In the genomic region with DNA sequence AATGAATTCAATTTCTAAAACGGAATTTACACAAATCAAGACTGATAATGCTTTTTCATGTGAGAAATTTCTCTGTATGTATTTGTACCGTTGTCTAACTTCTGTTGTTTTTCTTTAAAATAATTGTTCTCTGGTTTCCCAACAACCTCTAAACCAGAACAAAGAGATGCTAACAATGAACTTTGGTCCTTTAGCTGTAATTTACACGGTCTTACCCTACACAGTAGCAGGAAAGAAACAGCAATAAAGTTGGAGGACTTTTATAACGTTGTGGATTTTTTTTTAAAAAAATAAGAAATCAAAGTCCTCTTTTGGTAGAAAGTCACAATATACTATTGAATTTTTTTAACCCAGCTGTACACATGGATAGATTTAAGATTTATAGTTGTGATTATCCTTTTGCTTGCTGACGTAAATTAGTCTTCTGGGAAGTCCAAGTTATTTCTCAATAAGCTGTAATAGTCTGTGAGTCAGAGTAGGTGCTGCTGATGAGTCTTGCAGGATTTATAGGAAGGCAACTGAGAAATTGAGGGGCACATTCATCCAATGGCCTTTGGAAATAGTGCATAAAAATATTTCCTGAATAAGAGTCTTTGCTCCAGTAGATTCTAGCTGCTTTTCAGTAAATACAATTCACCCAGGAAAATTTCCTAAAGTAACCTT, we compare ENCODE assay signal across 14 cellular contexts.
DNase-seq lines count a peak whose midpoint lies in the region; ATAC-seq and TF ChIP-seq lines count a peak whose summit lies in the region.
"Had no signal": no experiment of that assay in that cellular context is flagged by ENCODE, and none has a peak within 500 bp of the region (broad histone marks: within the 10 kb centered on the region; RNA-seq: fewer than 3 reads in every experiment).

No MANE protein-coding gene starts in this region.

- CTCF ChIA-PET in mammary epithelial cell (lab: Charles Lee; ENCODE audit: low non-redundant PET), result no interaction called here

- H3K9ac ChIP-seq in mammary epithelial cell (ENCODE audit: insufficient read depth, low read length), result no peak overlapping the region

- intact Hi-C loops in mammary epithelial cell (cut with micrococcal nuclease), result no loop called here

- H3K4me1 ChIP-seq in mammary epithelial cell (ENCODE audit: insufficient read depth, low read length), result no peaks in the 10 kb centered on the region
- H3K4me1 ChIP-seq: heart right ventricle had no signal

- no peaks in the 10 kb centered on the region for H3K27me3 ChIP-seq in mammary epithelial cell (ENCODE audit: insufficient read depth, low read length)
- H3K27me3 ChIP-seq: heart right ventricle had no signal

- no peaks in the 10 kb centered on the region for H4K20me1 ChIP-seq in mammary epithelial cell (ENCODE audit: insufficient read depth, low read length)

- no peak overlapping the region for H3K4me2 ChIP-seq in mammary epithelial cell (ENCODE audit: insufficient read depth, low read depth, low read length)

- dilution Hi-C loops in mammary epithelial cell (cut with HindIII; ENCODE audit: low sequenced_read_pairs), result no loop called here

- no peaks in the 10 kb centered on the region for H3K9me3 ChIP-seq in mammary epithelial cell (replicated peaks; ENCODE audit: insufficient read depth, low read length)
- H3K9me3 ChIP-seq: heart right ventricle had no signal

- H3K79me2 ChIP-seq in mammary epithelial cell (ENCODE audit: insufficient read depth, low read length), result no peaks in the 10 kb centered on the region

- in situ Hi-C loops in mammary epithelial cell (cut with MboI; ENCODE audit: low sequenced_read_pairs in 2 of 2), result no loop called here

- ATAC-seq in GM21381 (IDR thresholded peaks at IDR 0.05; ENCODE audit: unreplicated experiment) (no peak), GM19035 (IDR thresholded peaks at IDR 0.05; ENCODE audit: unreplicated experiment) (no peak)
- ATAC-seq: heart right ventricle; stimulated activated effector memory CD8-positive, alpha-beta T cell treated with anti-CD3 and anti-CD28 coated beads, Interleukin-12 subunit alpha, Interleukin-12 subunit beta, amount 100 ng/mL, for 72 hours had no signal

- DNase-seq in AG08396 (ENCODE audit: low spot score) (peak; percentile 46), LHCN-M2 (ENCODE audit: low read depth) (peak; percentile 81), mammary epithelial cell (peak; percentile 79), kidney tubule cell (ENCODE audit: low spot score) (peak; percentile 44), amygdala (lab: John Stamatoyannopoulos, UW) (no peak)
- DNase-seq in stimulated activated naive CD4-positive, alpha-beta T cell treated with Interleukin-2 at 50 U/mL for 16 hours (lab: John Stamatoyannopoulos, UW), result no peak
- DNase-seq: activated CD8-positive, alpha-beta memory T cell treated with anti-CD3 and anti-CD28 coated beads, Interleukin-2, amount 50 U/mL, for 4 hours; CD4-positive, CD25-positive, alpha-beta regulatory T cell; heart right ventricle; NCI-H1694 had no signal

- 63% methylated on average over 5 of the region's 5 CpGs for WGBS in mammary epithelial cell (ENCODE audit: low coverage, missing lambda C conversion rate)

- H3K4me3 ChIP-seq in mammary epithelial cell (replicated peaks in 1 of 3; ENCODE audit: insufficient read depth in 1 of 3, low read depth in 2 of 3, low read length in 3 of 3), result no peak overlapping the region
- H3K4me3 ChIP-seq: heart right ventricle had no signal

- no peak overlapping the region for H2AFZ ChIP-seq in mammary epithelial cell (ENCODE audit: low read depth, low read length)

- no peak for TF ChIP-seq CTCF in mammary epithelial cell (conservative IDR thresholded peaks at IDR 0.05 in 1 of 2, IDR thresholded peaks at IDR 0.05 in 1 of 2; ENCODE audit: extremely low read depth in 1 of 2, insufficient read depth in 1 of 2, low read depth in 1 of 2, low read length in 2 of 2)

- H3K36me3 ChIP-seq in mammary epithelial cell (ENCODE audit: insufficient read depth, low read length), result no peaks in the 10 kb centered on the region
- H3K36me3 ChIP-seq: heart right ventricle had no signal

- no peak overlapping the region for H3K27ac ChIP-seq in mammary epithelial cell (ENCODE audit: insufficient read depth, low read depth, low read length)
- H3K27ac ChIP-seq: HL-60 had no signal

- BruUV-seq in mammary epithelial cell (replicated peaks; lab: Mats Ljungman, UMichigan), result no TSS peak

Comparison
In these comparisons a context has a peak if more than half of its experiments do, and no peak if none do; other contexts are left out.
1. DNase-seq: peak in AG08396 (single experiment), LHCN-M2 (single experiment), mammary epithelial cell (single experiment) and kidney tubule cell (single experiment); none in amygdala (0 of 56) and stimulated activated naive CD4-positive, alpha-beta T cell treated with Interleukin-2 at 50 U/mL for 16 hours (single experiment).